In genomic region chr6:117050301-117050700, GRCh38 we compare ENCODE assay signal across 20 cellular contexts.
DNase-seq lines count a peak whose midpoint lies in the region; ATAC-seq, FAIRE-seq and TF ChIP-seq lines count a peak whose summit lies in the region.
"Had no signal": no experiment of that assay in that cellular context is flagged by ENCODE, and none has a peak within 500 bp of the region (broad histone marks: within the 10 kb centered on the region; RNA-seq: fewer than 3 reads in every experiment).

No MANE protein-coding gene starts in this region.

- TF ChIP-seq POLR2A in right lobe of liver (IDR thresholded peaks at IDR 0.05) (no peak), HepG2 (IDR thresholded peaks at IDR 0.05; ENCODE audit: insufficient read depth in 1 of 2, low read depth in 2 of 2, low read length in 2 of 2) (no peak), GM18505 (IDR thresholded peaks at IDR 0.05; ENCODE audit: borderline replicate concordance, extremely low read depth, insufficient read depth, insufficient read length) (no peak)

- no peak for TF ChIP-seq CTCF in right lobe of liver (IDR thresholded peaks at IDR 0.05)
- no peak for TF ChIP-seq CTCF in HepG2 (CRISPR knock-in tag; IDR thresholded peaks at IDR 0.05)

- WGBS in right lobe of liver (ENCODE audit: insufficient coverage, low coverage, low lambda C conversion rate, missing lambda C conversion rate), result 22% methylated on average over 2 of the region's 3 CpGs
- 0% methylated on average over 3 of the region's 3 CpGs for WGBS in HepG2 (ENCODE audit: low lambda C conversion rate)

- DNase-seq in right lobe of liver (peak in 1 of 3 donors; percentile 48), HepG2 (ENCODE audit: low spot score) (no peak), NCI-H446 treated with DMSO at 0.1 percent for 48 hours (lab: John Stamatoyannopoulos, UW) (peak; percentile 46)
- DNase-seq: AML-193; Caco-2; Calu3; CD4-positive, alpha-beta T cell; CD8-positive, alpha-beta T cell; DMS79 treated with DMSO at 0.1 percent for 48 hours; GF-D8 had no signal

- H3K36me3 ChIP-seq in right lobe of liver (no peaks in the 10 kb centered on the region), HepG2 (replicated peaks in 1 of 2; ENCODE audit: control insufficient read depth in 1 of 2, insufficient read depth in 2 of 2, low read length in 2 of 2) (no peaks in the 10 kb centered on the region)
- H3K36me3 ChIP-seq: BLaER1 treated with 17β-estradiol and CSF1 and Interleukin-3, amounts not matched to agents 10 nM and 100 nM had no signal

- no peak overlapping the region for H3K4me2 ChIP-seq in HepG2 (ENCODE audit: low read depth, low read length)
- H3K4me2 ChIP-seq: A549; BLaER1 treated with 17β-estradiol and CSF1 and Interleukin-3, amounts not matched to agents 10 nM and 100 nM had no signal

- no peak for TF ChIP-seq EP300 in HepG2 (IDR thresholded peaks at IDR 0.05; ENCODE audit: low read depth in 2 of 2, low read length in 2 of 2)
- no peak for TF ChIP-seq EP300 in HepG2 (CRISPR knock-in tag; IDR thresholded peaks at IDR 0.05; ENCODE audit: borderline replicate concordance)

- no peak for FAIRE-seq in HepG2 (lab: Jason Lieb, UNC)
- FAIRE-seq: A549, D721Med, G401.6, GM12891, GM18507 had no signal

- POLR2A ChIA-PET in HepG2 (lab: Yijun Ruan, JAX), result no interaction called here

- no peaks in the 10 kb centered on the region for H3K9me3 ChIP-seq in right lobe of liver
- no peaks in the 10 kb centered on the region for H3K9me3 ChIP-seq in HepG2 (ENCODE audit: low read length)
- H3K9me3 ChIP-seq: A549, Caco-2 had no signal

- no peak overlapping the region for H3K9ac ChIP-seq in HepG2 (ENCODE audit: insufficient read depth, low read depth, low read length)
- H3K9ac ChIP-seq: BLaER1 treated with 17β-estradiol and CSF1 and Interleukin-3, amounts not matched to agents 10 nM and 100 nM had no signal

- H3K27me3 ChIP-seq in right lobe of liver (no peaks in the 10 kb centered on the region), HepG2 (ENCODE audit: control insufficient read depth in 1 of 2, insufficient read depth in 2 of 2, low read length in 2 of 2) (no peaks in the 10 kb centered on the region)
- H3K27me3 ChIP-seq: BLaER1 treated with 17β-estradiol and CSF1 and Interleukin-3, amounts not matched to agents 10 nM and 100 nM had no signal

- no peak for TF ChIP-seq RAD21 in HepG2 (CRISPR knock-in tag; IDR thresholded peaks at IDR 0.05)

- H4K20me1 ChIP-seq in HepG2 (ENCODE audit: insufficient read depth, low read length), result no peaks in the 10 kb centered on the region
- H4K20me1 ChIP-seq: BLaER1 treated with 17β-estradiol and CSF1 and Interleukin-3, amounts not matched to agents 10 nM and 100 nM had no signal

- no peak overlapping the region for H3K27ac ChIP-seq in right lobe of liver
- H3K27ac ChIP-seq in HepG2 (ENCODE audit: extremely low read length, insufficient read depth, low read length), result no peak overlapping the region
- H3K27ac ChIP-seq: 22Rv1; A549; BLaER1 treated with 17β-estradiol and CSF1 and Interleukin-3, amounts not matched to agents 10 nM and 100 nM; C4-2B had no signal

- no peak overlapping the region for H2AFZ ChIP-seq in HepG2 (ENCODE audit: low read length)

- CTCF ChIA-PET in HepG2 (lab: Yijun Ruan, JAX; ENCODE audit: low intra/inter-chr PET ratio, low total read pairs), result no interaction called here

- intact Hi-C loops in right lobe of liver (cut with DNase I), result no loop called here
- intact Hi-C loops in HepG2 (cut with micrococcal nuclease; ENCODE audit: unreplicated experiment), result no loop called here

- H3K4me3 ChIP-seq in right lobe of liver, result no peak overlapping the region
- H3K4me3 ChIP-seq in HepG2 (replicated peaks in 1 of 3; ENCODE audit: insufficient read depth in 1 of 3, low read depth in 2 of 3, low read length in 3 of 3), result no peak overlapping the region
- H3K4me3 ChIP-seq: A549; BLaER1 treated with 17β-estradiol and CSF1 and Interleukin-3, amounts not matched to agents 10 nM and 100 nM had no signal

- ATAC-seq in right lobe of liver, result peak; percentile 70 to 95 (median 74)
- no peak for ATAC-seq in HepG2
- no peak for ATAC-seq in GM21381 (IDR thresholded peaks at IDR 0.05; ENCODE audit: unreplicated experiment)
- ATAC-seq in GM18505 (IDR thresholded peaks at IDR 0.05; ENCODE audit: unreplicated experiment), result no peak
- ATAC-seq: A549; CD8-positive, alpha-beta T cell had no signal

- in situ Hi-C loops in HepG2 (cut with HindIII; ENCODE audit: extremely low pct_ligation_motif_present, low pct_unique_long_range_greater_than_20kb), result no loop called here

- H3K4me1 ChIP-seq in right lobe of liver (no peaks in the 10 kb centered on the region), HepG2 (ENCODE audit: insufficient read depth, low read length) (no peaks in the 10 kb centered on the region)
- H3K4me1 ChIP-seq: A549; BLaER1 treated with 17β-estradiol and CSF1 and Interleukin-3, amounts not matched to agents 10 nM and 100 nM; Caco-2 had no signal

- no peaks in the 10 kb centered on the region for H3K79me2 ChIP-seq in HepG2 (ENCODE audit: insufficient read depth, low read length)

- no TSS peak for BruUV-seq in HepG2 (replicated peaks; lab: Mats Ljungman, UMichigan)

TF ChIP-seq in HepG2, 621 proteins besides CTCF, POLR2A, EP300 and RAD21 (continues in another document):
- TF ChIP-seq HOMEZ (CRISPR knock-in tag; IDR thresholded peaks at IDR 0.05; ENCODE audit: low read depth) (no peak), XRCC5 (optimal IDR thresholded peaks at IDR 0.05; ENCODE audit: low read length) (no peak), PRDM15 (CRISPR knock-in tag; IDR thresholded peaks at IDR 0.05) (no peak), NR2F2 (IDR thresholded peaks at IDR 0.05; ENCODE audit: borderline replicate concordance, low read depth) (no peak), POLR2G (IDR thresholded peaks at IDR 0.05; ENCODE audit: low read depth, low read length) (no peak), ARID3A (IDR thresholded peaks at IDR 0.05; ENCODE audit: low read depth, low read length) (no peak), RARA (CRISPR knock-in tag; IDR thresholded peaks at IDR 0.05) (no peak), ZNF670 (CRISPR knock-in tag; IDR thresholded peaks at IDR 0.05; ENCODE audit: borderline replicate concordance) (no peak), ZNF101 (CRISPR knock-in tag; IDR thresholded peaks at IDR 0.05; ENCODE audit: borderline replicate concordance, low read depth) (no peak), SSRP1 (CRISPR knock-in tag; IDR thresholded peaks at IDR 0.05) (no peak)

Comparison
In these comparisons a context has a peak if more than half of its experiments do, and no peak if none do; other contexts are left out.
1. ATAC-seq: peak in right lobe of liver (4 of 4); none in HepG2 (single experiment), GM21381 (single experiment) and GM18505 (single experiment).